ENCODE assay signal across 36 cellular contexts in genomic region chr12:115492553-115492952, GRCh38.
DNase-seq lines count a peak whose midpoint lies in the region; ATAC-seq, FAIRE-seq and TF ChIP-seq lines count a peak whose summit lies in the region.
"Had no signal": no experiment of that assay in that cellular context is flagged by ENCODE, and none has a peak within 500 bp of the region (broad histone marks: within the 10 kb centered on the region; RNA-seq: fewer than 3 reads in every experiment).

No MANE protein-coding gene starts in this region.

- POLR2A ChIA-PET in WTC11 (lab: Charles Lee) (no interaction called here), K562 (lab: Yijun Ruan, JAX) (no interaction called here)

- DNase-seq in WTC11 (ENCODE audit: low spot score) = no peak
- no peak for DNase-seq in K562 (ENCODE audit: extremely low read depth in 1 of 4, low spot score in 3 of 4)
- no peak for DNase-seq in type B pancreatic cell (ENCODE audit: extremely low spot score, unreplicated experiment)
- no peak for DNase-seq in NCI-H1930 (lab: John Stamatoyannopoulos, UW)
- DNase-seq in immature natural killer cell = no peak
- DNase-seq: 8988T; ACHN; AML-193; BE2C; C1 segment of cervical spinal cord; Caco-2; Calu3; CD4-positive, alpha-beta memory T cell; CD4-positive, alpha-beta T cell; CD4-positive, CD25-positive, alpha-beta regulatory T cell; CD8-positive, alpha-beta memory T cell; CD8-positive, alpha-beta T cell; COR-L47; DMS 273 treated with DMSO at 0.1 percent for 48 hours; DMS153; DMS53; DMS79; DMS79 treated with DMSO at 0.1 percent for 48 hours; DND-41; EL had no signal

- TF ChIP-seq CTCF in C4-2B (conservative IDR thresholded peaks at IDR 0.05) (no peak), VCaP (conservative IDR thresholded peaks at IDR 0.05) (no peak), WTC11 (IDR thresholded peaks at IDR 0.05) (no peak), K562 (IDR thresholded peaks at IDR 0.05 in 2 of 3, conservative IDR thresholded peaks at IDR 0.05 in 1 of 3; ENCODE audit: insufficient read depth in 2 of 3, low read depth in 1 of 3, low read length in 3 of 3) (no peak), type B pancreatic cell (conservative IDR thresholded peaks at IDR 0.05) (no peak)

- H3K9me3 Mint-ChIP-seq in WTC11 (no peaks in the 10 kb centered on the region), type B pancreatic cell (no peaks in the 10 kb centered on the region), immature natural killer cell (peaks cover 0 to 4% (median 0%) of the 10 kb centered on the region in 6 donors)

- intact Hi-C loops in K562 (cut with micrococcal nuclease) = no loop called here

- H3K9me3 ChIP-seq in K562 (replicated peaks; ENCODE audit: control insufficient read depth, insufficient read depth, low read depth, low read length) = no peaks in the 10 kb centered on the region
- H3K9me3 ChIP-seq: A549; BE2C; BLaER1; BLaER1 treated with 17β-estradiol and CSF1 and Interleukin-3, amounts not matched to agents 10 nM and 100 nM; Caco-2 had no signal

- H3K27ac ChIP-seq in C4-2B (peak overlapping the region; percentile 34; the same call in 1 of the 2 replicates), VCaP (peak overlapping the region; percentile 74), K562 (ENCODE audit: extremely low read depth, low read depth, low read length) (no peak overlapping the region)
- H3K27ac ChIP-seq: 22Rv1; A549; BLaER1; BLaER1 treated with 17β-estradiol and CSF1 and Interleukin-3, amounts not matched to agents 10 nM and 100 nM had no signal

- TF ChIP-seq POLR2A in K562 (conservative IDR thresholded peaks at IDR 0.05) = no peak

- H3K9ac ChIP-seq in K562 (ENCODE audit: insufficient read depth in 1 of 2, low read depth in 2 of 2, low read length in 2 of 2) = no peak overlapping the region
- H3K9ac ChIP-seq: BLaER1; BLaER1 treated with 17β-estradiol and CSF1 and Interleukin-3, amounts not matched to agents 10 nM and 100 nM had no signal

- no peaks in the 10 kb centered on the region; a peak in 1 of 5 replicates for H3K27me3 ChIP-seq in K562 (ENCODE audit: control insufficient read depth in 2 of 2, insufficient read depth in 2 of 2, low read length in 2 of 2)
- H3K27me3 ChIP-seq: BE2C; BLaER1; BLaER1 treated with 17β-estradiol and CSF1 and Interleukin-3, amounts not matched to agents 10 nM and 100 nM had no signal

- H3K36me3 ChIP-seq in K562 (ENCODE audit: control insufficient read depth, insufficient read depth, low read length) = no peaks in the 10 kb centered on the region
- H3K36me3 ChIP-seq: BE2C; BLaER1; BLaER1 treated with 17β-estradiol and CSF1 and Interleukin-3, amounts not matched to agents 10 nM and 100 nM had no signal

- in situ Hi-C loops in K562 (cut with MboI) = no loop called here

- H3K4me1 ChIP-seq in K562 (replicated peaks in 1 of 2; ENCODE audit: control insufficient read depth in 2 of 2, insufficient read depth in 2 of 2, low read length in 2 of 2) = no peaks in the 10 kb centered on the region
- H3K4me1 ChIP-seq: A549, BE2C, Caco-2 had no signal

- H3K4me1 Mint-ChIP-seq in WTC11 = no peaks in the 10 kb centered on the region
- H3K4me1 Mint-ChIP-seq in type B pancreatic cell (ENCODE audit: unreplicated experiment) = peaks cover 6% of the 10 kb centered on the region
- H3K4me1 Mint-ChIP-seq in immature natural killer cell = no peaks in the 10 kb centered on the region
- H3K4me1 Mint-ChIP-seq: B cell; CD14-positive monocyte; CD4-positive, alpha-beta memory T cell; CD4-positive, CD25-positive, alpha-beta regulatory T cell; CD8-positive, alpha-beta memory T cell had no signal

- CTCF ChIA-PET in WTC11 (lab: Charles Lee) = no interaction called here
- CTCF ChIA-PET in K562 (lab: Yijun Ruan, JAX; ENCODE audit: low intra/inter-chr PET ratio) = no interaction called here

- FAIRE-seq in K562 (lab: Jason Lieb, UNC) = no peak
- FAIRE-seq: A204.1, A549, D721Med had no signal

- no TSS peak for BruUV-seq in K562 (replicated peaks; lab: Mats Ljungman, UMichigan)

- TF ChIP-seq RAD21 in K562 (CRISPR knock-in tag; conservative IDR thresholded peaks at IDR 0.05 in 1 of 2, IDR thresholded peaks at IDR 0.05 in 1 of 2) = no peak

- no peak for TF ChIP-seq EP300 in K562 (IDR thresholded peaks at IDR 0.05; ENCODE audit: low read length)

- no peaks in the 10 kb centered on the region for H3K79me2 ChIP-seq in K562 (ENCODE audit: control insufficient read depth, insufficient read depth, low read length)

- H3K36me3 Mint-ChIP-seq in WTC11 (no peaks in the 10 kb centered on the region), type B pancreatic cell (no peaks in the 10 kb centered on the region), immature natural killer cell (no peaks in the 10 kb centered on the region)
- H3K36me3 Mint-ChIP-seq: CD14-positive monocyte; CD4-positive, alpha-beta memory T cell; CD4-positive, CD25-positive, alpha-beta regulatory T cell; CD8-positive, alpha-beta memory T cell; CD8-positive, alpha-beta T cell had no signal

- no peak overlapping the region for H3K4me2 ChIP-seq in K562 (ENCODE audit: insufficient read depth, low read length)
- H3K4me2 ChIP-seq: A549, BLaER1 had no signal

- H3K4me3 Mint-ChIP-seq in WTC11 = no peak overlapping the region
- H3K4me3 Mint-ChIP-seq in type B pancreatic cell = no peak overlapping the region
- H3K4me3 Mint-ChIP-seq in immature natural killer cell = no peak overlapping the region
- H3K4me3 Mint-ChIP-seq: B cell; CD14-positive monocyte; CD4-positive, alpha-beta memory T cell; CD4-positive, alpha-beta T cell; CD4-positive, CD25-positive, alpha-beta regulatory T cell; CD8-positive, alpha-beta memory T cell; CD8-positive, alpha-beta T cell had no signal

- no peaks in the 10 kb centered on the region for H4K20me1 ChIP-seq in K562 (replicated peaks; ENCODE audit: control insufficient read depth, insufficient read depth, low read length)
- H4K20me1 ChIP-seq: BLaER1; BLaER1 treated with 17β-estradiol and CSF1 and Interleukin-3, amounts not matched to agents 10 nM and 100 nM had no signal

- WGBS in K562 (ENCODE audit: insufficient coverage, low coverage, missing lambda C conversion rate) = 0% methylated on average over 2 of the region's 2 CpGs

- ATAC-seq in WTC11 (no peak), K562 (no peak), GM19035 (IDR thresholded peaks at IDR 0.05; ENCODE audit: unreplicated experiment) (no peak)
- ATAC-seq: A549; CD8-positive, alpha-beta T cell had no signal

- H2AFZ ChIP-seq in K562 (ENCODE audit: low read depth, low read length) = no peak overlapping the region

- no peak overlapping the region for H3K4me3 ChIP-seq in K562
- H3K4me3 ChIP-seq: A549; BLaER1; BLaER1 treated with 17β-estradiol and CSF1 and Interleukin-3, amounts not matched to agents 10 nM and 100 nM had no signal

- H3K9me1 ChIP-seq in K562 (ENCODE audit: control insufficient read depth, insufficient read depth, low read length) = no peaks in the 10 kb centered on the region

- no peaks in the 10 kb centered on the region; the same call in none of the 2 replicates for H3K27me3 Mint-ChIP-seq in WTC11 (ENCODE audit: low read depth)
- peaks cover 3% of the 10 kb centered on the region for H3K27me3 Mint-ChIP-seq in type B pancreatic cell
- H3K27me3 Mint-ChIP-seq in immature natural killer cell (ENCODE audit: low read depth in 3 of 3) = no peaks in the 10 kb centered on the region
- H3K27me3 Mint-ChIP-seq: B cell; CD4-positive, alpha-beta memory T cell; CD4-positive, alpha-beta T cell; CD4-positive, CD25-positive, alpha-beta regulatory T cell had no signal

- no peak overlapping the region for H3K27ac Mint-ChIP-seq in WTC11
- H3K27ac Mint-ChIP-seq in type B pancreatic cell = no peak overlapping the region
- H3K27ac Mint-ChIP-seq in immature natural killer cell = no peak overlapping the region
- H3K27ac Mint-ChIP-seq: B cell; CD14-positive monocyte; CD4-positive, alpha-beta memory T cell; CD4-positive, alpha-beta T cell; CD4-positive, CD25-positive, alpha-beta regulatory T cell; CD8-positive, alpha-beta memory T cell; CD8-positive, alpha-beta T cell had no signal

TF ChIP-seq in WTC11, 78 proteins besides CTCF, POLR2A, EP300 and RAD21:
- TF ChIP-seq GTF2I (CRISPR knock-in tag; conservative IDR thresholded peaks at IDR 0.05) (peak; percentile 67), MXD4 (CRISPR knock-in tag; IDR thresholded peaks at IDR 0.05; ENCODE audit: borderline replicate concordance) (no peak), SMAD3 (CRISPR knock-in tag; IDR thresholded peaks at IDR 0.05; ENCODE audit: borderline replicate concordance) (no peak), ZNF317 (CRISPR knock-in tag; IDR thresholded peaks at IDR 0.05; ENCODE audit: borderline replicate concordance, low read depth) (no peak), ZNF263 (CRISPR knock-in tag; IDR thresholded peaks at IDR 0.05; ENCODE audit: low read depth) (no peak)

TF ChIP-seq in K562, 482 proteins besides CTCF, POLR2A, EP300 and RAD21:
- TF ChIP-seq RBM25 (IDR thresholded peaks at IDR 0.05; ENCODE audit: low read depth, low read length, severe bottlenecking) = peak; percentile 60
- TF ChIP-seq ZNF175 (CRISPR knock-in tag; IDR thresholded peaks at IDR 0.05; ENCODE audit: low read depth) = no peak
TF ChIP-seq in K562: peak in this region for 1.
